Comparison of ENCODE assay signal across 8 cellular contexts in genomic region chr9:4741365-4742031, GRCh38. TPM values are rescaled to one million over a fixed set of nuclear protein-coding genes. Genes with fewer than 3 reads are reported as not detected.
DNase-seq lines count a peak whose midpoint lies in the region; ATAC-seq, FAIRE-seq and TF ChIP-seq lines count a peak whose summit lies in the region.

No MANE protein-coding gene starts in this region.

- no peak for TF ChIP-seq CTCF in A673 (conservative IDR thresholded peaks at IDR 0.05; ENCODE audit: low read depth, low read length)
- no peak for TF ChIP-seq CTCF in GM12875 (IDR thresholded peaks at IDR 0.05; ENCODE audit: borderline replicate concordance, insufficient read depth, low read depth, low read length)
- no peak for TF ChIP-seq CTCF in heart right ventricle (IDR thresholded peaks at IDR 0.05)
- TF ChIP-seq CTCF in pancreas (IDR thresholded peaks at IDR 0.05), result no peak

- 1 to 2% methylated on average over 51 to 52 of the region's 52 CpGs for WGBS in heart right ventricle, 2 donors
- 1 to 2% methylated on average over 48 to 52 of the region's 52 CpGs for WGBS in pancreas, 2 donors

- peaks cover 24% of the 10 kb centered on the region for H3K4me1 Mint-ChIP-seq in activated naive CD8-positive, alpha-beta T cell treated with anti-CD3 and anti-CD28 coated beads, Interleukin-2, amount 10 ng/mL, durations not matched to agents 7 days and 5 days

- H3K4me3 ChIP-seq in A673 (ENCODE audit: low read depth, low read length, poor library complexity, severe bottlenecking) (peak overlapping the region; percentile 98), GM12875 (ENCODE audit: low read depth, low read length) (peak overlapping the region; percentile 96), heart right ventricle (peak overlapping the region; percentile 79 to 98 (median 95)), pancreas (peak overlapping the region; percentile 40 to 95 (median 56))

- no peaks in the 10 kb centered on the region for H3K9me3 Mint-ChIP-seq in activated naive CD8-positive, alpha-beta T cell treated with anti-CD3 and anti-CD28 coated beads, Interleukin-2, amount 10 ng/mL, durations not matched to agents 7 days and 5 days

- peaks cover 19% of the 10 kb centered on the region for H3K4me1 ChIP-seq in A673 (ENCODE audit: insufficient read depth, low read length, poor library complexity, severe bottlenecking)
- peaks cover 0 to 44% (median 23%) of the 10 kb centered on the region in 9 donors for H3K4me1 ChIP-seq in heart right ventricle
- H3K4me1 ChIP-seq in pancreas, result peaks cover 8 to 9% (median 9%) of the 10 kb centered on the region in 3 donors

- CTCF ChIA-PET in A673 (lab: Charles Lee), result no interaction called here

- H3K27ac Mint-ChIP-seq in activated naive CD8-positive, alpha-beta T cell treated with anti-CD3 and anti-CD28 coated beads, Interleukin-2, amount 10 ng/mL, durations not matched to agents 7 days and 5 days, result peak overlapping the region; percentile 89

- POLR2A ChIA-PET in A673 (lab: Charles Lee; ENCODE audit: low non-redundant PET), result interaction anchor here (0.6 kb wide), 1 partner anchor 1216 kb away, joined by 5 read pairs; the partner anchor contains the start of gene RFX3
- POLR2A ChIA-PET in activated naive CD8-positive, alpha-beta T cell treated with anti-CD3 and anti-CD28 coated beads, Interleukin-2, amount 10 ng/mL, durations not matched to agents 7 days and 5 days (lab: Charles Lee), result interaction anchor here (0.6 to 1.9 kb wide), 17 partner anchors 10 to 1367 kb away, joined by 3 to 27 read pairs (median 5); partner anchors contain the start of genes CD274, CDC37L1, PLGRKT and PLPP6

- H3K4me3 Mint-ChIP-seq in activated naive CD8-positive, alpha-beta T cell treated with anti-CD3 and anti-CD28 coated beads, Interleukin-2, amount 10 ng/mL, durations not matched to agents 7 days and 5 days, result peak overlapping the region; percentile 87

- H3K9me3 ChIP-seq in A673 (ENCODE audit: low read depth, low read length, poor library complexity, severe bottlenecking) (no peaks in the 10 kb centered on the region), heart right ventricle (no peaks in the 10 kb centered on the region), pancreas (no peaks in the 10 kb centered on the region)

- H3K36me3 Mint-ChIP-seq in activated naive CD8-positive, alpha-beta T cell treated with anti-CD3 and anti-CD28 coated beads, Interleukin-2, amount 10 ng/mL, durations not matched to agents 7 days and 5 days, result no peaks in the 10 kb centered on the region

- no TSS peak for BruUV-seq in A673 (replicated peaks; lab: Mats Ljungman, UMichigan)

- no peaks in the 10 kb centered on the region for H3K36me3 ChIP-seq in A673 (ENCODE audit: insufficient read depth, low read length, poor library complexity, severe bottlenecking)
- no peaks in the 10 kb centered on the region for H3K36me3 ChIP-seq in heart right ventricle
- H3K36me3 ChIP-seq in pancreas, result no peaks in the 10 kb centered on the region

- FAIRE-seq in pancreas (lab: Jason Lieb, UNC), result no peak

- peak; percentile 36 for DNase-seq in A673 (ENCODE audit: low spot score)
- peak; percentile 36 for DNase-seq in NCI-H1092 (lab: John Stamatoyannopoulos, UW)
- DNase-seq in activated naive CD8-positive, alpha-beta T cell treated with anti-CD3 and anti-CD28 coated beads, Interleukin-2, amount 10 ng/mL, durations not matched to agents 7 days and 5 days, result no peak
- peak; percentile 41 to 46 for DNase-seq in heart right ventricle
- DNase-seq in pancreas, result peak; percentile 52 to 79 (median 62)
- no peak for DNase-seq in NCI-H446 (lab: John Stamatoyannopoulos, UW)
- no peak for DNase-seq in SHP77 (lab: John Stamatoyannopoulos, UW)

- H3K27me3 ChIP-seq in A673 (replicated peaks; ENCODE audit: insufficient read depth, low read depth, low read length, poor library complexity) (no peaks in the 10 kb centered on the region), heart right ventricle (no peaks in the 10 kb centered on the region), pancreas (no peaks in the 10 kb centered on the region)

- H3K27me3 Mint-ChIP-seq in activated naive CD8-positive, alpha-beta T cell treated with anti-CD3 and anti-CD28 coated beads, Interleukin-2, amount 10 ng/mL, durations not matched to agents 7 days and 5 days, result no peaks in the 10 kb centered on the region

- peak overlapping the region; percentile 93 for H3K27ac ChIP-seq in A673 (ENCODE audit: low read depth, low read length, poor library complexity, severe bottlenecking)
- H3K27ac ChIP-seq in heart right ventricle, result peak overlapping the region; percentile 84 to 96 (median 95)
- peak overlapping the region; percentile 84 to 98 (median 94) for H3K27ac ChIP-seq in pancreas

- peak; percentile 2 for ATAC-seq in activated naive CD8-positive, alpha-beta T cell treated with anti-CD3 and anti-CD28 coated beads, Interleukin-2, amount 10 ng/mL, durations not matched to agents 7 days and 5 days (ENCODE audit: low read depth)
- ATAC-seq in heart right ventricle, result peak; percentile 35 to 76 (median 64)
- ATAC-seq in pancreas, result peak; percentile 51 to 66 (median 62)

- intact Hi-C loops in A673 (cut with micrococcal nuclease; ENCODE audit: unreplicated experiment), result loop anchor here (2.0 to 10.0 kb wide), 4 partner anchors 51 to 137 kb away; partner anchors contain the start of gene RCL1
- intact Hi-C loops in heart right ventricle (cut with DNase I), result loop anchor here in 7 of 10 donors (1.0 to 10.0 kb wide), 7 partner anchors 53 to 357 kb away; partner anchors contain the start of genes CDC37L1 (in 4 of the 7), PLPP6 (in 4 of the 7) and RCL1 (in 2 of the 7)
- intact Hi-C loops in pancreas (cut with DNase I), result no loop called here

RNA-seq across cellular contexts. Expression of gene AK3, which starts 0.5 kb away (rescaled TPM):
- total RNA-seq in A673 (2021) (93.1 and 93.6 TPM in 2 replicates), heart right ventricle (100 to 1,000 TPM; 125 to 217 (median 146) TPM), pancreas (10 to 100 TPM; 16.2 to 24.7 (median 22.3) TPM)
- total RNA-seq in activated naive CD8-positive, alpha-beta T cell treated with anti-CD3 and anti-CD28 coated beads, Interleukin-2, amount 10 ng/mL, durations not matched to agents 7 days and 5 days, result 10 to 100 TPM; 40.1 to 41.7 TPM
- polyA plus RNA-seq in heart right ventricle (10 to 100 TPM; 32.9 to 35.8 TPM), pancreas (10 to 100 TPM; 23.6 to 34.5 TPM)

RNA-seq across cellular contexts. Expression of gene RCL1, which starts 51.2 kb away (rescaled TPM):
- total RNA-seq in A673 (2021) (29.1 and 31.2 TPM in 2 replicates), heart right ventricle (1 to 10 TPM; 4.8 to 9.9 (median 6.8) TPM), pancreas (100 to 1,000 TPM in 1 of 6 donors, 10 to 100 TPM in 5; 11.3 to 153 (median 25.3) TPM)
- total RNA-seq in activated naive CD8-positive, alpha-beta T cell treated with anti-CD3 and anti-CD28 coated beads, Interleukin-2, amount 10 ng/mL, durations not matched to agents 7 days and 5 days, result 10 to 100 TPM; 14.4 to 15.1 TPM
- polyA plus RNA-seq in heart right ventricle (1 to 10 TPM; 5.3 to 7.2 TPM), pancreas (10 to 100 TPM; 19.0 to 24.8 TPM)

Comparison
In these comparisons a context has a peak if more than half of its experiments do, and no peak if none do; other contexts are left out.
1. DNase-seq: peak in A673 (single experiment), NCI-H1092 (single experiment), heart right ventricle (2 of 2) and pancreas (6 of 6); none in activated naive CD8-positive, alpha-beta T cell treated with anti-CD3 and anti-CD28 coated beads, Interleukin-2, amount 10 ng/mL, durations not matched to agents 7 days and 5 days (single experiment), NCI-H446 (0 of 2) and SHP77 (0 of 2).
2. ATAC-seq: peak in every context shown above with its lines; median percentile 64 in heart right ventricle; 62 in pancreas; 2 in activated naive CD8-positive, alpha-beta T cell treated with anti-CD3 and anti-CD28 coated beads, Interleukin-2, amount 10 ng/mL, durations not matched to agents 7 days and 5 days.
3. intact Hi-C loops: an anchor here in A673 (2.0 to 10.0 kb wide) and heart right ventricle (1.0 to 10.0 kb wide); none called in pancreas.
4. Peak in every context shown above with its lines, with median percentiles within 50 percentile points of each other: H3K27ac ChIP-seq and H3K4me3 ChIP-seq.